In genomic region chr1:42940851-42941639, GRCh38 we compare ENCODE assay signal across 8 cellular contexts. TPM values are rescaled to one million over a fixed set of nuclear protein-coding genes. Genes with fewer than 3 reads are reported as not detected.
DNase-seq lines count a peak whose midpoint lies in the region; ATAC-seq and TF ChIP-seq lines count a peak whose summit lies in the region.

No MANE protein-coding gene starts in this region.

- no peaks in the 10 kb centered on the region for H3K27me3 ChIP-seq in endodermal cell (ENCODE audit: control insufficient read depth, insufficient read depth, low read length, poor library complexity, severe bottlenecking)

- H3K4me1 Mint-ChIP-seq in endodermal cell, result peaks cover 23% of the 10 kb centered on the region
- H3K4me1 Mint-ChIP-seq in nephron, result peaks cover 41% of the 10 kb centered on the region

- no peaks in the 10 kb centered on the region for H3K9me3 Mint-ChIP-seq in endodermal cell
- H3K9me3 Mint-ChIP-seq in nephron, result no peaks in the 10 kb centered on the region

- ATAC-seq in GM21529 (IDR thresholded peaks at IDR 0.05; ENCODE audit: unreplicated experiment) (no peak), GM21390 (IDR thresholded peaks at IDR 0.05; ENCODE audit: unreplicated experiment) (no peak)

- no peak overlapping the region for H3K9ac ChIP-seq in endodermal cell (ENCODE audit: extremely low read depth, low read length, poor library complexity, severe bottlenecking)

- no peak overlapping the region for H3K4me3 ChIP-seq in endodermal cell (ENCODE audit: low read length)

- H3K27me3 Mint-ChIP-seq in endodermal cell (ENCODE audit: insufficient read depth) (no peaks in the 10 kb centered on the region), nephron (ENCODE audit: low read depth) (peaks cover 3% of the 10 kb centered on the region)

- WGBS in endodermal cell (ENCODE audit: insufficient coverage in 1 of 2, insufficient read length in 1 of 2), 2 experiments, result 77 to 88% methylated on average over 14 of the region's 14 CpGs

- DNase-seq in GM03348 (ENCODE audit: low spot score) (peak; percentile 88), RKO (ENCODE audit: low spot score) (peak; percentile 76), endodermal cell (peak; percentile 75)
- DNase-seq in activated CD4-positive, CD25-positive, alpha-beta regulatory T cell (lab: John Stamatoyannopoulos, UW), result no peak
- no peak for DNase-seq in stimulated activated CD4-positive, alpha-beta T cell treated with anti-CD3 and anti-CD28 coated beads, Interleukin-15, amount 100 ng/mL, for 24 hours

- TF ChIP-seq CTCF in endodermal cell (conservative IDR thresholded peaks at IDR 0.05), result no peak
- TF ChIP-seq CTCF in nephron (IDR thresholded peaks at IDR 0.05; ENCODE audit: unreplicated experiment in 3 of 3), result no peak

- H3K9me3 ChIP-seq in endodermal cell (ENCODE audit: control insufficient read depth, low read length), result no peaks in the 10 kb centered on the region

- H3K36me3 Mint-ChIP-seq in endodermal cell (ENCODE audit: low read depth) (peaks cover 57% of the 10 kb centered on the region), nephron (ENCODE audit: low read depth) (peaks cover 44% of the 10 kb centered on the region)

- H3K36me3 ChIP-seq in endodermal cell (ENCODE audit: control insufficient read depth, insufficient read depth, low read length), result peaks cover 22% of the 10 kb centered on the region

- peaks cover 7% of the 10 kb centered on the region for H3K4me1 ChIP-seq in endodermal cell (ENCODE audit: control insufficient read depth, insufficient read depth, low read length)

- peak overlapping the region; percentile 85 for H3K27ac Mint-ChIP-seq in endodermal cell
- H3K27ac Mint-ChIP-seq in nephron, result peak overlapping the region; percentile 59 to 81 (median 77)

- H3K4me3 Mint-ChIP-seq in endodermal cell, result no peak overlapping the region
- H3K4me3 Mint-ChIP-seq in nephron, result no peak overlapping the region

- H3K27ac ChIP-seq in endodermal cell (ENCODE audit: low read depth, low read length), result peak overlapping the region; percentile 83

RNA-seq across cellular contexts. Expression of gene SLC2A1, which starts 17.6 kb away (rescaled TPM):
- 10 to 100 TPM; 42.5 to 69.7 TPM for total RNA-seq in endodermal cell
- polyA plus RNA-seq in endodermal cell (2013, experiment 1 of 2), result 172 TPM
- 136 TPM for polyA plus RNA-seq in endodermal cell (2013, experiment 2 of 2)

Comparison
In these comparisons a context has a peak if more than half of its experiments do, and no peak if none do; other contexts are left out.
1. DNase-seq: peak in GM03348 (single experiment), RKO (single experiment) and endodermal cell (single experiment); none in activated CD4-positive, CD25-positive, alpha-beta regulatory T cell (0 of 4) and stimulated activated CD4-positive, alpha-beta T cell treated with anti-CD3 and anti-CD28 coated beads, Interleukin-15, amount 100 ng/mL, for 24 hours (single experiment).